In the genomic region with DNA sequence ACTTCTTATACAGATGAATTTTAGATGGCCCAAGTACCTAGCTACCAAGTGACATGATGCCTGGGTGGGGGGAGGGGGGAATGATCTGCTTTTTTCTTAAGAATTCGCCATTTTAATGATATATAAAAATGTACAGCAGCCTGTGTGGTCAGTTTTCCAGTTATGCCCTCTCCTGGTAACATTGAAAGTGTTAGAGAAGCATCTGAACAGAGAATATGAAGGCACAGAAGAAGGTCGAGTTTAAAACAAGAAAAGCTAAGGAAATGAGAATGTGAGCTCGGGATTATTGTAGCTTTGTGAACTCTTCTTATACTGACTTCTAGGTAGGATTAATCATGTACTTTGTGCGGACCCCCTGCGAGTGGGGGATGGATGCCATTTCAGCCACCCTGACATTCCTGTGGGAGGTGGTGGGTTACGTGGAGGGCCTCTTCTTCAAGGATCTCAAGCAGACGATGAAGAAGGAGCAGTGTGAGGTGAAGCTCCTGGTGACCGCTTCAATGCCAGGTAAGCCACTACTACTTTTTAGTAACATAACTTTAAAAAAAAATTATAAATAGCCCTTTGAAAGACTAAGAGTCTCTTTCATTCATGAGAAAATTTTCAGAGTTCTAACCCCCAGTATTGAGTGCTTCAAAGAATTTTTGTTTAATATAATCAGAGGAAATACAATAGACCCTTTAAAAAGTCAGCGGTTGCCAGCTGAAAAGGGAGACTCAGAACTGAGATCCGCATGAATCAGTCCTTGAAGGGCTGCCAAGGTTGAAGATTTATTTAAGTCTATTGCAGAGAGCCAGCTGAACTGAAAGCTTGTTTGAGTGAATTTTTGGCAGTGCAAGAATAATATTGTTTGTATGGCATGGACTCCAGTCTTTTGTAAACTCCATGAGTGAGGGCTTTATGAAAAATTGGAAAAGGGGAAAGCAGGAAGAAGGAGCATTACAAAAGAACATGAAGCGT, we compare ENCODE assay signal across 12 cellular contexts.
A peak's percentile ranks its signal among the peaks of the same experiment; 100 is the strongest.
DNase-seq lines count a peak whose midpoint lies in the region; ATAC-seq and TF ChIP-seq lines count a peak whose summit lies in the region.
"Had no signal": no experiment of that assay in that cellular context is flagged by ENCODE, and none has a peak within 500 bp of the region (broad histone marks: within the 10 kb centered on the region; RNA-seq: fewer than 3 reads in every experiment).

No MANE protein-coding gene starts in this region.

- H3K27ac ChIP-seq in right cardiac atrium (ENCODE audit: low read length) (no peak overlapping the region), lung (ENCODE audit: low read depth in 1 of 2, low read length in 1 of 2) (no peak overlapping the region)
- H3K27ac ChIP-seq: BLaER1 treated with 17β-estradiol and CSF1 and Interleukin-3, amounts not matched to agents 10 nM and 100 nM had no signal

- peak; percentile 51 to 76 for ATAC-seq in right cardiac atrium
- peak; percentile 36 for ATAC-seq in lung (ENCODE audit: insufficient read depth, low FRiP score)
- no peak for ATAC-seq in GM21390 (IDR thresholded peaks at IDR 0.05; ENCODE audit: unreplicated experiment)
- no peak for ATAC-seq in GM19397 (IDR thresholded peaks at IDR 0.05; ENCODE audit: unreplicated experiment)

- intact Hi-C loops in right cardiac atrium (cut with DNase I) = no loop called here
- intact Hi-C loops in cardiac septum (cut with DNase I) = no loop called here

- H3K9me3 ChIP-seq in right cardiac atrium (ENCODE audit: control insufficient read depth, low read length) = no peaks in the 10 kb centered on the region
- H3K9me3 ChIP-seq in lung (ENCODE audit: control insufficient read depth in 2 of 2, insufficient read depth in 1 of 2, low read length in 1 of 2) = no peaks in the 10 kb centered on the region
- H3K9me3 ChIP-seq: BLaER1 treated with 17β-estradiol and CSF1 and Interleukin-3, amounts not matched to agents 10 nM and 100 nM had no signal

- H3K27me3 ChIP-seq in right cardiac atrium (ENCODE audit: control insufficient read depth, insufficient read depth) (no peaks in the 10 kb centered on the region), lung (ENCODE audit: control insufficient read depth, insufficient read depth) (no peaks in the 10 kb centered on the region)
- H3K27me3 ChIP-seq: BLaER1 treated with 17β-estradiol and CSF1 and Interleukin-3, amounts not matched to agents 10 nM and 100 nM had no signal

- no peaks in the 10 kb centered on the region for H3K36me3 ChIP-seq in lung (ENCODE audit: control insufficient read depth in 2 of 2, insufficient read depth in 2 of 2, low read length in 2 of 2)
- H3K36me3 ChIP-seq: BLaER1 treated with 17β-estradiol and CSF1 and Interleukin-3, amounts not matched to agents 10 nM and 100 nM had no signal

- no peak for DNase-seq in right cardiac atrium
- DNase-seq in cardiac septum (ENCODE audit: low spot score) = no peak
- peak; percentile 85 for DNase-seq in choroid plexus epithelial cell (ENCODE audit: low read depth)
- peak; percentile 41 for DNase-seq in lung (ENCODE audit: low spot score)
- DNase-seq in stimulated activated CD8-positive, alpha-beta memory T cell treated with anti-CD3 and anti-CD28 coated beads, Interleukin-4, amount 100 ng/mL, for 48 hours = no peak
- no peak for DNase-seq in GF-D8 (lab: John Stamatoyannopoulos, UW)
- DNase-seq: activated CD4-positive, alpha-beta T cell treated with anti-CD3 and anti-CD28 coated beads for 4 hours; naive B cell; NCI-H524 had no signal

- H3K4me1 ChIP-seq in right cardiac atrium (ENCODE audit: control insufficient read depth, insufficient read depth, low read length) (no peaks in the 10 kb centered on the region), lung (ENCODE audit: control insufficient read depth in 2 of 2, insufficient read depth in 2 of 2, low read length in 2 of 2) (peaks cover 0 to 2% of the 10 kb centered on the region in 2 donors)
- H3K4me1 ChIP-seq: BLaER1 treated with 17β-estradiol and CSF1 and Interleukin-3, amounts not matched to agents 10 nM and 100 nM had no signal

- peak; percentile 11 for TF ChIP-seq CTCF in choroid plexus epithelial cell (conservative IDR thresholded peaks at IDR 0.05; ENCODE audit: low read depth, low read length)
- TF ChIP-seq CTCF in lung (IDR thresholded peaks at IDR 0.05; ENCODE audit: control extremely low read depth, extremely low read depth) = no peak

- H3K4me3 ChIP-seq in right cardiac atrium (ENCODE audit: low read length) = peak overlapping the region; percentile 25
- no peak overlapping the region for H3K4me3 ChIP-seq in choroid plexus epithelial cell (ENCODE audit: low read depth, low read length)
- H3K4me3 ChIP-seq in lung = no peak overlapping the region
- H3K4me3 ChIP-seq: BLaER1 treated with 17β-estradiol and CSF1 and Interleukin-3, amounts not matched to agents 10 nM and 100 nM had no signal

- WGBS in right cardiac atrium = 48% methylated on average over 11 of the region's 11 CpGs
- 41 to 62% methylated on average over 11 of the region's 11 CpGs for WGBS in lung, 2 donors

Comparison
In these comparisons a context has a peak if more than half of its experiments do, and no peak if none do; other contexts are left out.
1. ATAC-seq: peak in right cardiac atrium (2 of 2) and lung (single experiment); none in GM21390 (single experiment) and GM19397 (single experiment).
2. DNase-seq: peak in choroid plexus epithelial cell (single experiment) and lung (single experiment); none in right cardiac atrium (0 of 3), cardiac septum (single experiment), stimulated activated CD8-positive, alpha-beta memory T cell treated with anti-CD3 and anti-CD28 coated beads, Interleukin-4, amount 100 ng/mL, for 48 hours (single experiment) and GF-D8 (single experiment).